ENCODE assay signal across 11 cellular contexts in genomic region chr14:73788871-73789590, GRCh38.
DNase-seq lines count a peak whose midpoint lies in the region; ATAC-seq and TF ChIP-seq lines count a peak whose summit lies in the region.
"Had no signal": no experiment of that assay in that cellular context is flagged by ENCODE, and none has a peak within 500 bp of the region (broad histone marks: within the 10 kb centered on the region; RNA-seq: fewer than 3 reads in every experiment).

No MANE protein-coding gene starts in this region.

- no peaks in the 10 kb centered on the region for H3K9me3 Mint-ChIP-seq in naive thymus-derived CD8-positive, alpha-beta T cell

- H3K36me3 ChIP-seq in left ventricle myocardium inferior (no peaks in the 10 kb centered on the region), urinary bladder (ENCODE audit: insufficient read depth) (no peaks in the 10 kb centered on the region)

- H3K9me3 ChIP-seq in left ventricle myocardium inferior (replicated peaks) = no peaks in the 10 kb centered on the region

- H3K4me3 ChIP-seq in left ventricle myocardium inferior (no peak overlapping the region), coronary artery (no peak overlapping the region), urinary bladder (ENCODE audit: low read depth, low read length) (no peak overlapping the region)

- H3K27me3 Mint-ChIP-seq in naive thymus-derived CD8-positive, alpha-beta T cell = no peaks in the 10 kb centered on the region

- peaks cover 27 to 47% (median 43%) of the 10 kb centered on the region in 4 donors for H3K4me1 Mint-ChIP-seq in naive thymus-derived CD8-positive, alpha-beta T cell

- no peaks in the 10 kb centered on the region for H3K27me3 ChIP-seq in left ventricle myocardium inferior (ENCODE audit: low read depth)

- peak overlapping the region; percentile 99 for H3K27ac ChIP-seq in left ventricle myocardium inferior (replicated peaks)
- peak overlapping the region; percentile 85 to 100 for H3K27ac ChIP-seq in coronary artery
- peak overlapping the region; percentile 92 for H3K27ac ChIP-seq in urinary bladder (ENCODE audit: low read depth)

- TF ChIP-seq CTCF in left ventricle myocardium inferior (IDR thresholded peaks at IDR 0.05; ENCODE audit: borderline replicate concordance) (no peak), coronary artery (IDR thresholded peaks at IDR 0.05) (no peak)

- ATAC-seq in left ventricle myocardium superior (no peak), GM21619 (IDR thresholded peaks at IDR 0.05; ENCODE audit: unreplicated experiment) (no peak), HG02642 (IDR thresholded peaks at IDR 0.05; ENCODE audit: poor library complexity, unreplicated experiment) (no peak)
- ATAC-seq in naive thymus-derived CD8-positive, alpha-beta T cell = peak in 1 of 2 donors; percentile 35
- ATAC-seq: activated CD4-positive, CD25-positive, alpha-beta regulatory T cell treated with anti-CD3 and anti-CD28 coated beads, Interleukin-2, amount 50 U/mL, for 24 hours had no signal

- WGBS in urinary bladder = 57% methylated on average over 5 of the region's 5 CpGs

- DNase-seq in left ventricle myocardium inferior (no peak), left ventricle myocardium superior (no peak), coronary artery (ENCODE audit: low spot score) (no peak), NCI-H2227 (lab: John Stamatoyannopoulos, UW; ENCODE audit: unreplicated experiment) (no peak)
- peak in 2 of 10 donors; percentile 32 to 40 for DNase-seq in naive thymus-derived CD8-positive, alpha-beta T cell
- DNase-seq: NCI-H345, occipital lobe had no signal

- peak overlapping the region; percentile 16 to 99 (median 94) for H3K4me3 Mint-ChIP-seq in naive thymus-derived CD8-positive, alpha-beta T cell

- H3K4me1 ChIP-seq in left ventricle myocardium inferior (peaks cover 73% of the 10 kb centered on the region), urinary bladder (ENCODE audit: insufficient read depth) (peaks cover 4% of the 10 kb centered on the region)

- POLR2A ChIA-PET in naive thymus-derived CD8-positive, alpha-beta T cell (lab: Charles Lee) = interaction anchor here (1.3 to 10.6 kb wide), 5 partner anchors 9 to 77 kb away, joined by 3 to 387 read pairs (median 18); a partner anchor contains a TSS

- H3K27ac Mint-ChIP-seq in naive thymus-derived CD8-positive, alpha-beta T cell = peak overlapping the region; percentile 93 to 99 (median 99)

- H3K36me3 Mint-ChIP-seq in naive thymus-derived CD8-positive, alpha-beta T cell = no peaks in the 10 kb centered on the region

- intact Hi-C loops in left ventricle myocardium inferior (cut with micrococcal nuclease) = loop anchor here (5.0 kb wide), 1 partner anchor 37 kb away; no protein-coding TSS in a partner anchor
- intact Hi-C loops in left ventricle myocardium superior (cut with micrococcal nuclease) = no loop called here
